In the genomic region with DNA sequence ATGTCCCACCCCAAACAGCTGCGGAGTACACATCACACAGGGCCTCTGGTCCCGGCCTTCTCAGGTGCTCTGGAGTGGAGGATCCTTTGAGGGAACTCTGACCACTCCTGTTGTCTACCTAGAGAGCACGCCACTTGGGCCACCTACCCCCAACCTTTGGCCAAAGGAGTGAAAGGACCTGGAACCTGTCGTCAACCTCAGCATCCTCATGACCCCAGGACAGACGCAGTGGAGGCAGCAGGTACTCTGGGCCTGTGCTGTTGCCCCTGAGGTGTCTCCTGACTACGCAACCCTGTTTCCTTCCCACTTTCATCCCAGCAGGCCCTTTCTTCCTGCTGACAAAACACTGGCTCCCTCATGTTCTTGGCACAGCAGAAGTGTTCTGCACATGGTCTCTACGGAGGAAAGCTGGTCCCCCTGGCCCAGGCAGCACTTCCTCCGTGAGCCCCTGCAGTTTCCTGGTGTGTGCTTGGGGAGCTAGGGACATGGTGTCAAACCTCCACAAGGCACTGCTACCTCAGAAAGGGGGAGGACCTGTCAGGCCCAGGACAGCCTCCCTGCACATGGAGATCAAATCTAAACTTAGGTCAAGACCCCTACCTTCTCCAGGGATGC, we compare ENCODE assay signal across 13 cellular contexts. TPM values are rescaled to one million over a fixed set of nuclear protein-coding genes. Genes with fewer than 3 reads are reported as not detected.
DNase-seq lines count a peak whose midpoint lies in the region; ATAC-seq, FAIRE-seq and TF ChIP-seq lines count a peak whose summit lies in the region.
"Had no signal": no experiment of that assay in that cellular context is flagged by ENCODE, and none has a peak within 500 bp of the region (broad histone marks: within the 10 kb centered on the region; RNA-seq: fewer than 3 reads in every experiment).

No MANE protein-coding gene starts in this region.

- H3K4me1 ChIP-seq in CD4-positive, CD25-positive, alpha-beta regulatory T cell (ENCODE audit: control insufficient read depth, insufficient read depth, low read length, poor library complexity, severe bottlenecking) = no peaks in the 10 kb centered on the region
- no peaks in the 10 kb centered on the region for H3K4me1 ChIP-seq in GM23338 (ENCODE audit: insufficient read depth)
- H3K4me1 ChIP-seq in naive thymus-derived CD4-positive, alpha-beta T cell (ENCODE audit: control insufficient read depth in 2 of 2, insufficient read depth in 2 of 2, low read length in 2 of 2) = no peaks in the 10 kb centered on the region

- H3K36me3 ChIP-seq in CD4-positive, CD25-positive, alpha-beta regulatory T cell (ENCODE audit: control insufficient read depth, insufficient read depth, low read length) = peaks cover 65% of the 10 kb centered on the region
- H3K36me3 ChIP-seq in GM23338 (ENCODE audit: insufficient read depth) = peaks cover 19% of the 10 kb centered on the region
- peaks cover 0 to 72% (median 21%) of the 10 kb centered on the region in 3 experiments for H3K36me3 ChIP-seq in naive thymus-derived CD4-positive, alpha-beta T cell (ENCODE audit: control insufficient read depth in 2 of 3, insufficient read depth in 3 of 3, low read length in 3 of 3)

- H4K20me1 ChIP-seq in GM23338 (replicated peaks; ENCODE audit: insufficient read depth) = peaks cover 12% of the 10 kb centered on the region

- no peak for DNase-seq in CD4-positive, CD25-positive, alpha-beta regulatory T cell
- DNase-seq in GM23338 (ENCODE audit: low spot score) (no peak), urothelium cell line (ENCODE audit: low spot score) (no peak), amygdala (lab: John Stamatoyannopoulos, UW) (no peak), NCI-H128 (lab: John Stamatoyannopoulos, UW; ENCODE audit: unreplicated experiment) (no peak), GM13976 (ENCODE audit: low spot score) (no peak)
- no peak for DNase-seq in activated naive CD4-positive, alpha-beta T cell treated with anti-CD3 and anti-CD28 coated beads, Interleukin-2, amount 50 U/mL, for 72 hours (ENCODE audit: low spot score in 2 of 2)
- DNase-seq in naive thymus-derived CD4-positive, alpha-beta T cell = no peak
- DNase-seq: activated CD4-positive, alpha-beta T cell treated with anti-CD3 and anti-CD28 coated beads for 4 hours; activated effector memory CD4-positive, alpha-beta T cell treated with Interleukin-2 at 50 U/mL for 16 hours; NCI-H226 had no signal

- FAIRE-seq in urothelium cell line (lab: Jason Lieb, UNC) = no peak
- FAIRE-seq: HTR-8/SVneo had no signal

- H3K27me3 Mint-ChIP-seq in CD4-positive, CD25-positive, alpha-beta regulatory T cell = no peaks in the 10 kb centered on the region
- peaks cover 40% of the 10 kb centered on the region for H3K27me3 Mint-ChIP-seq in GM23338 (ENCODE audit: insufficient read depth, low read depth, poor library complexity)
- no peaks in the 10 kb centered on the region for H3K27me3 Mint-ChIP-seq in naive thymus-derived CD4-positive, alpha-beta T cell

- H3F3A ChIP-seq in GM23338 (replicated peaks; ENCODE audit: low read depth) = peaks cover 31% of the 10 kb centered on the region

- H2AFZ ChIP-seq in GM23338 = no peak overlapping the region

- H3K4me1 Mint-ChIP-seq in CD4-positive, CD25-positive, alpha-beta regulatory T cell = no peaks in the 10 kb centered on the region
- H3K4me1 Mint-ChIP-seq in GM23338 = peaks cover 2% of the 10 kb centered on the region
- peaks cover 0 to 3% (median 0%) of the 10 kb centered on the region in 7 donors for H3K4me1 Mint-ChIP-seq in naive thymus-derived CD4-positive, alpha-beta T cell

- H3K36me3 Mint-ChIP-seq in CD4-positive, CD25-positive, alpha-beta regulatory T cell = peaks cover 9% of the 10 kb centered on the region
- peaks cover 71% of the 10 kb centered on the region for H3K36me3 Mint-ChIP-seq in GM23338 (ENCODE audit: low read depth)
- H3K36me3 Mint-ChIP-seq in activated naive CD4-positive, alpha-beta T cell treated with anti-CD3 and anti-CD28 coated beads, Interleukin-2, amount 50 U/mL, for 72 hours = no peaks in the 10 kb centered on the region
- peaks cover 0 to 26% (median 3%) of the 10 kb centered on the region in 5 donors for H3K36me3 Mint-ChIP-seq in naive thymus-derived CD4-positive, alpha-beta T cell

- no peaks in the 10 kb centered on the region for H3K79me2 ChIP-seq in GM23338 (replicated peaks; ENCODE audit: insufficient read depth)

- H3K9me3 Mint-ChIP-seq in CD4-positive, CD25-positive, alpha-beta regulatory T cell = no peaks in the 10 kb centered on the region
- no peaks in the 10 kb centered on the region for H3K9me3 Mint-ChIP-seq in GM23338
- no peaks in the 10 kb centered on the region for H3K9me3 Mint-ChIP-seq in activated naive CD4-positive, alpha-beta T cell treated with anti-CD3 and anti-CD28 coated beads, Interleukin-2, amount 50 U/mL, for 72 hours
- H3K9me3 Mint-ChIP-seq in naive thymus-derived CD4-positive, alpha-beta T cell = no peaks in the 10 kb centered on the region

- no peak overlapping the region for H3K4me2 ChIP-seq in GM23338

- no peaks in the 10 kb centered on the region for H3K9me3 ChIP-seq in CD4-positive, CD25-positive, alpha-beta regulatory T cell (ENCODE audit: control insufficient read depth in 2 of 2, low read length in 2 of 2)
- H3K9me3 ChIP-seq in naive thymus-derived CD4-positive, alpha-beta T cell (ENCODE audit: control insufficient read depth in 2 of 3, low read length in 3 of 3) = no peaks in the 10 kb centered on the region
- H3K9me3 ChIP-seq: neutrophil had no signal

- POLR2A ChIA-PET in naive thymus-derived CD4-positive, alpha-beta T cell (lab: Charles Lee) = no interaction called here

- H3K27ac ChIP-seq in CD4-positive, CD25-positive, alpha-beta regulatory T cell (ENCODE audit: insufficient read depth, low read length, poor library complexity, severe bottlenecking) = no peak overlapping the region
- H3K27ac ChIP-seq in GM23338 (ENCODE audit: low read depth) = no peak overlapping the region
- H3K27ac ChIP-seq in naive thymus-derived CD4-positive, alpha-beta T cell (ENCODE audit: low read depth, low read length) = peak overlapping the region; percentile 13
- H3K27ac ChIP-seq: neutrophil had no signal

- peak overlapping the region in 2 of 3 donors; percentile 29 to 65 for H3K27ac Mint-ChIP-seq in CD4-positive, CD25-positive, alpha-beta regulatory T cell
- peak overlapping the region; percentile 41 for H3K27ac Mint-ChIP-seq in GM23338
- H3K27ac Mint-ChIP-seq in activated naive CD4-positive, alpha-beta T cell treated with anti-CD3 and anti-CD28 coated beads, Interleukin-2, amount 50 U/mL, for 72 hours = peak overlapping the region; percentile 5 to 86
- H3K27ac Mint-ChIP-seq in naive thymus-derived CD4-positive, alpha-beta T cell = peak overlapping the region in 6 of 9 donors; percentile 41 to 84 (median 59)

- no peak for ATAC-seq in CD4-positive, CD25-positive, alpha-beta regulatory T cell (ENCODE audit: low read depth in 2 of 2)
- ATAC-seq in GM23338 = no peak
- no peak for ATAC-seq in activated naive CD4-positive, alpha-beta T cell treated with anti-CD3 and anti-CD28 coated beads, Interleukin-2, amount 50 U/mL, for 72 hours
- ATAC-seq in naive thymus-derived CD4-positive, alpha-beta T cell = no peak

- TF ChIP-seq CTCF in GM23338 (conservative IDR thresholded peaks at IDR 0.05; ENCODE audit: low read depth in 2 of 2) (no peak), GM13976 (IDR thresholded peaks at IDR 0.05; ENCODE audit: borderline replicate concordance, control extremely low read depth, extremely low read depth, insufficient read depth, missing control alignments) (no peak)

- in situ Hi-C loops in GM13976 (cut with MboI; ENCODE audit: low sequenced_read_pairs, unreplicated experiment) = no loop called here

- CTCF ChIA-PET in naive thymus-derived CD4-positive, alpha-beta T cell (lab: Charles Lee) = interaction anchor here (0.6 to 0.9 kb wide), 3 partner anchors 13 to 1316 kb away, joined by 3 to 4 read pairs (median 3); no protein-coding TSS in a partner anchor

- no peak overlapping the region for H3K4me3 ChIP-seq in CD4-positive, CD25-positive, alpha-beta regulatory T cell (ENCODE audit: low read depth, low read length)
- H3K4me3 ChIP-seq in GM23338 = no peak overlapping the region
- no peak overlapping the region for H3K4me3 ChIP-seq in naive thymus-derived CD4-positive, alpha-beta T cell (ENCODE audit: low read length)

- intact Hi-C loops in naive thymus-derived CD4-positive, alpha-beta T cell (cut with micrococcal nuclease) = no loop called here

- H3K27me3 ChIP-seq in CD4-positive, CD25-positive, alpha-beta regulatory T cell (ENCODE audit: control insufficient read depth, insufficient read depth, low read length) = no peaks in the 10 kb centered on the region
- no peaks in the 10 kb centered on the region for H3K27me3 ChIP-seq in GM23338 (ENCODE audit: insufficient read depth)
- H3K27me3 ChIP-seq in naive thymus-derived CD4-positive, alpha-beta T cell (ENCODE audit: control insufficient read depth in 2 of 2, insufficient read depth in 2 of 2, low read length in 2 of 2) = no peaks in the 10 kb centered on the region
- H3K27me3 ChIP-seq: neutrophil had no signal

- H3K9me2 ChIP-seq in GM23338 (ENCODE audit: insufficient read depth) = no peaks in the 10 kb centered on the region

- H3K4me3 Mint-ChIP-seq in CD4-positive, CD25-positive, alpha-beta regulatory T cell = no peak overlapping the region
- no peak overlapping the region for H3K4me3 Mint-ChIP-seq in GM23338
- H3K4me3 Mint-ChIP-seq in naive thymus-derived CD4-positive, alpha-beta T cell = no peak overlapping the region

TF ChIP-seq in GM23338, 12 proteins besides CTCF, POLR2A, EP300 and RAD21:
- TF ChIP-seq, protein P1, sequence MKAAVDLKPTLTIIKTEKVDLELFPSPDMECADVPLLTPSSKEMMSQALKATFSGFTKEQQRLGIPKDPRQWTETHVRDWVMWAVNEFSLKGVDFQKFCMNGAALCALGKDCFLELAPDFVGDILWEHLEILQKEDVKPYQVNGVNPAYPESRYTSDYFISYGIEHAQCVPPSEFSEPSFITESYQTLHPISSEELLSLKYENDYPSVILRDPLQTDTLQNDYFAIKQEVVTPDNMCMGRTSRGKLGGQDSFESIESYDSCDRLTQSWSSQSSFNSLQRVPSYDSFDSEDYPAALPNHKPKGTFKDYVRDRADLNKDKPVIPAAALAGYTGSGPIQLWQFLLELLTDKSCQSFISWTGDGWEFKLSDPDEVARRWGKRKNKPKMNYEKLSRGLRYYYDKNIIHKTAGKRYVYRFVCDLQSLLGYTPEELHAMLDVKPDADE (IDR thresholded peaks at IDR 0.05) = no peak
- TF ChIP-seq POLR2AphosphoS5 (IDR thresholded peaks at IDR 0.05; ENCODE audit: low read depth) = peak; percentile 33

RNA-seq across cellular contexts. Expression of gene DHX30, which starts 48.0 kb away (rescaled TPM):
- total RNA-seq in CD4-positive, CD25-positive, alpha-beta regulatory T cell = 70.7 TPM
- 10 to 100 TPM; 34.7 to 48.3 (median 35.0) TPM for polyA plus RNA-seq in CD4-positive, CD25-positive, alpha-beta regulatory T cell
- total RNA-seq in GM23338 (2014; rRNA removed; shearing (Covaris generic)) = 113 and 125 TPM in 2 replicates
- 47.5 and 52.8 TPM in 2 replicates for polyA plus RNA-seq in GM23338 (2016; fragmentation: Nextera tagmentation; extraction: Ambion mirVana)
- 10 to 100 TPM; 62.2 to 84.4 TPM for total RNA-seq in activated naive CD4-positive, alpha-beta T cell treated with anti-CD3 and anti-CD28 coated beads, Interleukin-2, amount 50 U/mL, for 72 hours
- total RNA-seq in naive thymus-derived CD4-positive, alpha-beta T cell = 100 to 1,000 TPM in 1 of 5 experiments, 10 to 100 TPM in 4; 64.1 to 103 (median 92.0) TPM
- polyA plus RNA-seq in naive thymus-derived CD4-positive, alpha-beta T cell = 10 to 100 TPM; 27.8 to 65.8 TPM
